ENCODE assay signal across 26 cellular contexts in the genomic region with DNA sequence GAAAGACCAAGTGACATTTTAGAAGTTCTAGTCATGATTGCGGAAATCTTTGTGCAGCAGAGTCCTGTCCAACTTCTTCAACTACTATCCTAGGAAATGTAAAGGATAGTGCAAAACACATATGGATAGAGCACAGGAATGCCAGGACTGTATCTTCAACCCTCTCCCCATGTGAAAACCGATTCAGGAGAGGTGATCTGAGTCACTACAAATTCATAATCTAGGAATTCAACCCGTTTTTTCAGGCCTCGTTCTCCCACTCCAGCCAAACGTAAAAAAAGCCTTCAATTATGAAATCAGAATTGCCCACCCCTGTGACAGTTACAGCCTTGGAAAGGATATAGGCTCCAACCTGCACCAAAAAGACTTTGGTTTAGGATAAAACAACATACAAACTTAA. TPM values are rescaled to one million over a fixed set of nuclear protein-coding genes. Genes with fewer than 3 reads are reported as not detected.
A peak's percentile ranks its signal among the peaks of the same experiment; 100 is the strongest.
DNase-seq lines count a peak whose midpoint lies in the region; ATAC-seq, FAIRE-seq and TF ChIP-seq lines count a peak whose summit lies in the region.
"Had no signal": no experiment of that assay in that cellular context is flagged by ENCODE, and none has a peak within 500 bp of the region (broad histone marks: within the 10 kb centered on the region; RNA-seq: fewer than 3 reads in every experiment).

No MANE protein-coding gene starts in this region.

- TF ChIP-seq CTCF in ascending aorta (IDR thresholded peaks at IDR 0.05) (no peak), thoracic aorta (IDR thresholded peaks at IDR 0.05) (no peak)

- H3K4me1 ChIP-seq in ascending aorta (peaks cover 8 to 30% of the 10 kb centered on the region in 2 donors), thoracic aorta (ENCODE audit: control insufficient read depth in 1 of 2, low read depth in 2 of 2) (peaks cover 25 to 41% of the 10 kb centered on the region in 2 donors)
- H3K4me1 ChIP-seq: Caco-2 had no signal

- DNase-seq in HT1080 (ENCODE audit: low read depth) (peak; percentile 41), ascending aorta (ENCODE audit: low spot score in 2 of 2) (no peak), thoracic aorta (ENCODE audit: low spot score) (no peak), amygdala (lab: John Stamatoyannopoulos, UW) (no peak), NCI-H2196 (lab: John Stamatoyannopoulos, UW; ENCODE audit: unreplicated experiment) (no peak)
- no peak for DNase-seq in activated CD8-positive, alpha-beta memory T cell treated with anti-CD3 and anti-CD28 coated beads, Interleukin-2, amount 50 U/mL, for 48 hours
- DNase-seq: Caco-2; CD4-positive, alpha-beta memory T cell; GOT3; KBM-7; MM.1S; NCI-H1048; NCI-H1417 treated with DMSO at 0.1 percent for 48 hours; NCI-H187; NCI-H2107; NCI-H2227 treated with DMSO at 0.1 percent for 48 hours; NCI-H510A treated with DMSO at 0.1 percent for 48 hours; NCI-H748 treated with DMSO at 0.1 percent for 48 hours; PC-9; RPMI8226; SIG-M5; T-cell had no signal

- intact Hi-C loops in ascending aorta (cut with DNase I) = loop anchor here (5.0 kb wide), 1 partner anchor 35 kb away; no protein-coding TSS in a partner anchor

- H3K36me3 ChIP-seq in ascending aorta = no peaks in the 10 kb centered on the region
- no peaks in the 10 kb centered on the region for H3K36me3 ChIP-seq in thoracic aorta

- no peak for ATAC-seq in thoracic aorta (ENCODE audit: insufficient number of reproducible peaks, low FRiP score, low read depth)
- ATAC-seq in GM19395 (IDR thresholded peaks at IDR 0.05; ENCODE audit: unreplicated experiment) = no peak
- ATAC-seq: T-cell had no signal

- H3K9me3 ChIP-seq in ascending aorta = no peaks in the 10 kb centered on the region
- H3K9me3 ChIP-seq in thoracic aorta = no peaks in the 10 kb centered on the region
- H3K9me3 ChIP-seq: Caco-2 had no signal

- peak; percentile 79 for FAIRE-seq in G401.6 (lab: Jason Lieb, UNC)

- H3K27me3 ChIP-seq in ascending aorta (no peaks in the 10 kb centered on the region), thoracic aorta (replicated peaks; ENCODE audit: insufficient read depth) (no peaks in the 10 kb centered on the region)

- H3K27ac ChIP-seq in ascending aorta (peak overlapping the region; percentile 66 to 83), thoracic aorta (peak overlapping the region; percentile 66 to 70)
- H3K27ac ChIP-seq: PC-9 had no signal

- H3K4me3 ChIP-seq in ascending aorta (no peak overlapping the region), thoracic aorta (no peak overlapping the region)
- H3K4me3 ChIP-seq: PC-9 had no signal

RNA-seq across cellular contexts. Expression of a gene that starts 52.9 kb away (rescaled TPM):
- not detected in 2 replicates for total RNA-seq in HT1080 (2014; rRNA removed; shearing (Covaris generic))
- not detected in 2 replicates for polyA plus RNA-seq in HT1080 (2015; cell fraction: cytosol; rRNA removed)
- polyA plus RNA-seq in HT1080 (2015; cell fraction: nucleus; rRNA removed) = not detected in 2 replicates
- total RNA-seq in ascending aorta (13.0 TPM), thoracic aorta (100 to 1,000 TPM in 1 of 2 donors, 10 to 100 TPM in 1; 54.0 to 127 TPM)
- total RNA-seq: Caco-2, HT-29, PC-9 had no signal
- polyA plus RNA-seq: BJ had no signal

Comparison
In these comparisons a context has a peak if more than half of its experiments do, and no peak if none do; other contexts are left out.
1. RNA of a gene that starts 52.9 kb away (total RNA-seq): 54.0 to 127 TPM in thoracic aorta and 13.0 TPM in ascending aorta (single experiment); not detected in HT1080; every median in the first group is over 10 times any median in the second.